Comparison of ENCODE assay signal across 8 cellular contexts in the genomic region with DNA sequence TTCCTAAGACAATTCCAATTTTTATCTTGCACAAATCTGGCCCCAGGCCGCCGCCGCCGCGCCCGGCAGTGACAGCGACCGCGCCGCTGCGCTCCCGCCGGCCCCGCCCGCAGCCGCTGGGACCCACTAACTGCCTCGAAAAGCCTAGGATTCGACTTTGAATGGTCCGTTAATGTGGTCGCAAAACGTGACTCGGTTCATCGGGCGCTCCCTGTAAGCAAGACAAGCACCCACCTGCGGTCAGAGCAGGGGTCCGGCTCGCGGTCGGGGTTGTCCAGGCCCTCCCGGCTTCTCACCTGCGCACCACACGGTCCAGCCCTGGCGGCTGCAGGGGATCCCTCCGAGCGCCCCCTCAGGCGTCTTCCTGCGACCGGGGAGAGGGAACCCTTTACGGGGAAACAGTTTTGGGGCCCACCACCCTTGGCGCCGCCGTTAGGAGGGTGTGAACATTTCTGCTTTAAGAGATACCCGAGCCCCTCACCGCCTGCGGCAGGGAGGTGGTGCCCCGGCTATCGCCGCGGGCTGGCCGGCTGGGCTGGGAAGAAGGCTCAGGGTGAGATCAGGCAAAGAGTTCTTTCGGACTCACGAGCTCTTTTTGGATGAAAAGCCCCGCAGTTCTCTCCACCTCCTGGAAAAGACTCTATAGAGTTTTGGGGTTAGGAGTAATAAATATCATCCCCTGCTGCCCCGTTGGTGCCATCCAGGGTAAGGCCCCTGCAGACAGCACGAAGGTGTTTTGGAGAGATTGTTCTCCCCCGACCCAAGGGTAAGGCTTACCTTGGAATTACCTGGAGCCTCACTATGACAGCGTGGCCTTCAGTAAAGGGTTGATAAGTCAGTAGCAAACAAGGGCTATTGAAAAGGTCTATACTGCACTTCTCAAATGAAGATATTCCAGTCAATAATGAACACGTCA. TPM values are rescaled to one million over a fixed set of nuclear protein-coding genes. Genes with fewer than 3 reads are reported as not detected.
DNase-seq lines count a peak whose midpoint lies in the region; ATAC-seq and TF ChIP-seq lines count a peak whose summit lies in the region.

No MANE protein-coding gene starts in this region.

- H3K27ac ChIP-seq in right cardiac atrium (ENCODE audit: low read length) = no peak overlapping the region
- H3K27ac ChIP-seq in smooth muscle cell (ENCODE audit: low read depth) = no peak overlapping the region

- H3K9me3 ChIP-seq in right cardiac atrium (ENCODE audit: control insufficient read depth, low read length) = no peaks in the 10 kb centered on the region
- no peaks in the 10 kb centered on the region for H3K9me3 ChIP-seq in smooth muscle cell (replicated peaks; ENCODE audit: low read depth)

- H3K27me3 Mint-ChIP-seq in activated T-helper 17 cell treated with anti-CD3 and anti-CD28 coated beads, Interleukin-2, amount 50 U/mL, for 72 hours = peaks cover 22% of the 10 kb centered on the region

- H3K4me3 ChIP-seq in AG09309 (ENCODE audit: control insufficient read depth, low read depth, low read length) (peak overlapping the region; percentile 24), right cardiac atrium (ENCODE audit: low read length) (peak overlapping the region; percentile 23), smooth muscle cell (peak overlapping the region; percentile 58)

- H3K27me3 ChIP-seq in right cardiac atrium (ENCODE audit: control insufficient read depth, insufficient read depth) = peaks cover 5% of the 10 kb centered on the region
- peaks cover 44% of the 10 kb centered on the region for H3K27me3 ChIP-seq in smooth muscle cell (ENCODE audit: low read depth)

- H4K20me1 ChIP-seq in smooth muscle cell (ENCODE audit: low read depth) = no peaks in the 10 kb centered on the region

- H3K4me2 ChIP-seq in smooth muscle cell = peak overlapping the region; percentile 93

- intact Hi-C loops in right cardiac atrium (cut with DNase I) = no loop called here

- no peaks in the 10 kb centered on the region for H3K36me3 Mint-ChIP-seq in activated T-helper 17 cell treated with anti-CD3 and anti-CD28 coated beads, Interleukin-2, amount 50 U/mL, for 72 hours (ENCODE audit: low read depth)

- no peak overlapping the region for H3K9ac ChIP-seq in smooth muscle cell (ENCODE audit: low read depth)

- DNase-seq in AG09309 (ENCODE audit: low read depth) = no peak
- peak in 56 of 76 experiments; percentile 8 to 81 (median 42) for DNase-seq in HUDEP-2 (lab: John Stamatoyannopoulos, UW; ENCODE audit: unreplicated experiment in 76 of 76)
- peak in 1 of 3 donors; percentile 67 for DNase-seq in right cardiac atrium
- DNase-seq in smooth muscle cell (lab: John Stamatoyannopoulos, UW; ENCODE audit: unreplicated experiment) = no peak
- DNase-seq in MV-4-11 (lab: John Stamatoyannopoulos, UW) = no peak
- no peak for DNase-seq in DMS53 (lab: John Stamatoyannopoulos, UW)

- TF ChIP-seq CTCF in AG09309 (IDR thresholded peaks at IDR 0.05; ENCODE audit: control insufficient read depth, insufficient read depth, low read depth, low read length, missing control alignments) (no peak), smooth muscle cell (IDR thresholded peaks at IDR 0.05; ENCODE audit: borderline replicate concordance, insufficient read depth, poor library complexity, severe bottlenecking) (no peak)

- no peaks in the 10 kb centered on the region for H3K79me2 ChIP-seq in smooth muscle cell (ENCODE audit: low read depth)

- 3% methylated on average over 58 of the region's 58 CpGs for WGBS in right cardiac atrium
- WGBS in smooth muscle cell (ENCODE audit: low lambda C conversion rate) = 2% methylated on average over 58 of the region's 58 CpGs

- H2AFZ ChIP-seq in smooth muscle cell (ENCODE audit: low read depth) = peak overlapping the region; percentile 75

- H3K4me3 Mint-ChIP-seq in activated T-helper 17 cell treated with anti-CD3 and anti-CD28 coated beads, Interleukin-2, amount 50 U/mL, for 72 hours = peak overlapping the region; percentile 47

- H3K36me3 ChIP-seq in smooth muscle cell (ENCODE audit: low read depth) = no peaks in the 10 kb centered on the region

- no peak overlapping the region for H3K27ac Mint-ChIP-seq in activated T-helper 17 cell treated with anti-CD3 and anti-CD28 coated beads, Interleukin-2, amount 50 U/mL, for 72 hours

- H3K4me1 Mint-ChIP-seq in activated T-helper 17 cell treated with anti-CD3 and anti-CD28 coated beads, Interleukin-2, amount 50 U/mL, for 72 hours = no peaks in the 10 kb centered on the region

- H3K4me1 ChIP-seq in right cardiac atrium (ENCODE audit: control insufficient read depth, insufficient read depth, low read length) = no peaks in the 10 kb centered on the region
- H3K4me1 ChIP-seq in smooth muscle cell (ENCODE audit: low read depth) = peaks cover 4% of the 10 kb centered on the region

- peak; percentile 43 for ATAC-seq in activated T-helper 17 cell treated with anti-CD3 and anti-CD28 coated beads, Interleukin-2, amount 50 U/mL, for 72 hours (replicated peaks)
- ATAC-seq in right cardiac atrium = peak; percentile 67 to 70
- no peak for ATAC-seq in GM21390 (IDR thresholded peaks at IDR 0.05; ENCODE audit: unreplicated experiment)

- H3K9me3 Mint-ChIP-seq in activated T-helper 17 cell treated with anti-CD3 and anti-CD28 coated beads, Interleukin-2, amount 50 U/mL, for 72 hours = no peaks in the 10 kb centered on the region

- H3F3A ChIP-seq in smooth muscle cell (ENCODE audit: low read depth) = no peaks in the 10 kb centered on the region

RNA-seq across cellular contexts. Expression of gene FOXJ2, which starts 13.6 kb away (rescaled TPM):
- total RNA-seq in activated T-helper 17 cell treated with anti-CD3 and anti-CD28 coated beads, Interleukin-2, amount 50 U/mL, for 72 hours = 10 to 100 TPM; 14.3 to 15.1 TPM
- total RNA-seq in right cardiac atrium = 10 to 100 TPM; 20.2 to 26.0 (median 22.8) TPM
- 10.0 TPM for polyA plus RNA-seq in right cardiac atrium
- total RNA-seq in smooth muscle cell = 13.2 and 19.0 TPM in 2 replicates
- 16.3 and 21.5 TPM in 2 replicates for polyA plus RNA-seq in smooth muscle cell

RNA-seq across cellular contexts. Expression of gene C3AR1, which starts 47.2 kb away (rescaled TPM):
- total RNA-seq in activated T-helper 17 cell treated with anti-CD3 and anti-CD28 coated beads, Interleukin-2, amount 50 U/mL, for 72 hours = 1 to 10 TPM; 6.4 to 7.3 TPM
- total RNA-seq in right cardiac atrium (1 to 10 TPM; 6.4 to 9.6 (median 7.4) TPM), smooth muscle cell (2.1 and 3.0 TPM in 2 replicates)
- polyA plus RNA-seq in right cardiac atrium (2.4 TPM), smooth muscle cell (2.6 and 3.2 TPM in 2 replicates)

Comparison
In these comparisons a context has a peak if more than half of its experiments do, and no peak if none do; other contexts are left out.
1. DNase-seq: peak in HUDEP-2 (56 of 76); none in AG09309 (single experiment), smooth muscle cell (single experiment), MV-4-11 (single experiment) and DMS53 (single experiment).
2. Peak in every context shown above with its lines, with median percentiles within 50 percentile points of each other: H3K4me3 ChIP-seq.